Comparison of ENCODE assay signal across 8 cellular contexts in genomic region chr15:90001683-90002427, GRCh38. TPM values are rescaled to one million over a fixed set of nuclear protein-coding genes. Genes with fewer than 3 reads are reported as not detected.
DNase-seq lines count a peak whose midpoint lies in the region; ATAC-seq and TF ChIP-seq lines count a peak whose summit lies in the region.

No MANE protein-coding gene starts in this region.

- no peaks in the 10 kb centered on the region for H3K9me3 Mint-ChIP-seq in activated T-helper 1 cell treated with anti-CD3 and anti-CD28 coated beads, Interleukin-12 subunit alpha, Interleukin-12 subunit beta, Interleukin-2, Interleukin-4 antibody, amounts not matched to agents 30 ng/mL and 10 ng/mL and 1 ng/mL, durations not matched to agents 14 hours and 24 hours and 36 hours
- H3K9me3 Mint-ChIP-seq in naive thymus-derived CD8-positive, alpha-beta T cell = no peaks in the 10 kb centered on the region

- H3K27me3 Mint-ChIP-seq in activated T-helper 1 cell treated with anti-CD3 and anti-CD28 coated beads, Interleukin-12 subunit alpha, Interleukin-12 subunit beta, Interleukin-2, Interleukin-4 antibody, amounts not matched to agents 30 ng/mL and 10 ng/mL and 1 ng/mL, durations not matched to agents 14 hours and 24 hours and 36 hours (ENCODE audit: insufficient read depth) = peaks cover 11% of the 10 kb centered on the region
- H3K27me3 Mint-ChIP-seq in naive thymus-derived CD8-positive, alpha-beta T cell = peaks cover 0 to 2% (median 0%) of the 10 kb centered on the region in 5 donors

- H3K4me1 ChIP-seq in ES-I3 (ENCODE audit: insufficient read depth, low read length) = peaks cover 45% of the 10 kb centered on the region
- H3K4me1 ChIP-seq in OCI-LY7 (ENCODE audit: insufficient read depth, low read length, poor library complexity, severe bottlenecking) = peaks cover 38% of the 10 kb centered on the region
- H3K4me1 ChIP-seq in stomach smooth muscle (ENCODE audit: control insufficient read depth, insufficient read depth, low read length) = peaks cover 37% of the 10 kb centered on the region

- H3K9me3 ChIP-seq in ES-I3 (ENCODE audit: control insufficient read depth, insufficient read depth, low read length) = no peaks in the 10 kb centered on the region
- no peaks in the 10 kb centered on the region for H3K9me3 ChIP-seq in OCI-LY7 (ENCODE audit: low read length)
- no peaks in the 10 kb centered on the region for H3K9me3 ChIP-seq in stomach smooth muscle (ENCODE audit: control insufficient read depth in 2 of 2, low read length in 2 of 2)

- peaks cover 9% of the 10 kb centered on the region for H3K36me3 Mint-ChIP-seq in activated T-helper 1 cell treated with anti-CD3 and anti-CD28 coated beads, Interleukin-12 subunit alpha, Interleukin-12 subunit beta, Interleukin-2, Interleukin-4 antibody, amounts not matched to agents 30 ng/mL and 10 ng/mL and 1 ng/mL, durations not matched to agents 14 hours and 24 hours and 36 hours (ENCODE audit: low read depth)
- peaks cover 0 to 5% (median 0%) of the 10 kb centered on the region in 3 donors for H3K36me3 Mint-ChIP-seq in naive thymus-derived CD8-positive, alpha-beta T cell

- no peaks in the 10 kb centered on the region for H3K9me2 ChIP-seq in OCI-LY7 (ENCODE audit: insufficient read depth, low read length)

- no peaks in the 10 kb centered on the region for H3K36me3 ChIP-seq in ES-I3 (ENCODE audit: insufficient read depth, low read length)
- H3K36me3 ChIP-seq in OCI-LY7 (ENCODE audit: insufficient read depth, low read length) = peaks cover 13% of the 10 kb centered on the region; the same call in 1 of the 2 replicates
- no peaks in the 10 kb centered on the region for H3K36me3 ChIP-seq in stomach smooth muscle (ENCODE audit: control insufficient read depth in 2 of 2, insufficient read depth in 2 of 2, low read length in 2 of 2)

- H3K9ac ChIP-seq in ES-I3 (ENCODE audit: low read depth, low read length) = peak overlapping the region; percentile 75
- H3K9ac ChIP-seq in stomach smooth muscle (ENCODE audit: low read length in 2 of 2) = peak overlapping the region in 1 of 2 donors; percentile 59

- H4K20me1 ChIP-seq in OCI-LY7 (ENCODE audit: insufficient read depth, low read length) = 0 out of 2 replicates have a peak, but pooled peaks cover 4% of the 10 kb centered on the region

- POLR2A ChIA-PET in HEK293T (lab: Yijun Ruan, JAX) (interaction anchor here (0.6 to 1.9 kb wide), 9 partner anchors 19 to 91 kb away, joined by 3 to 7 read pairs (median 4); partner anchors contain the start of gene ARPIN), OCI-LY7 (lab: Charles Lee) (interaction anchor here (0.6 to 1.3 kb wide), 3 partner anchors 16 to 386 kb away, joined by 3 to 4 read pairs (median 3); no protein-coding TSS in a partner anchor)
- POLR2A ChIA-PET in naive thymus-derived CD8-positive, alpha-beta T cell (lab: Charles Lee) = interaction anchor here (0.6 to 4.1 kb wide), 6 partner anchors 11 to 108 kb away, joined by 3 to 29 read pairs (median 4); partner anchors contain the start of gene AP3S2

- intact Hi-C loops in OCI-LY7 (cut with micrococcal nuclease; ENCODE audit: unreplicated experiment) = loop anchor here (1.0 to 2.0 kb wide), 3 partner anchors 60 to 239 kb away; no protein-coding TSS in a partner anchor
- intact Hi-C loops in activated T-helper 1 cell treated with anti-CD3 and anti-CD28 coated beads, Interleukin-12 subunit alpha, Interleukin-12 subunit beta, Interleukin-2, Interleukin-4 antibody, amounts not matched to agents 30 ng/mL and 10 ng/mL and 1 ng/mL, durations not matched to agents 14 hours and 24 hours and 36 hours (cut with micrococcal nuclease) = loop anchor here (1.0 to 5.0 kb wide), 8 partner anchors 8 to 1380 kb away; partner anchors contain the start of genes AEN, AP3S2 and MESP1

- H3K27ac ChIP-seq in OCI-LY7 (ENCODE audit: low read depth, low read length, poor library complexity, severe bottlenecking) = no peak overlapping the region
- H3K27ac ChIP-seq in stomach smooth muscle (ENCODE audit: low read length) = peak overlapping the region; percentile 53

- DNase-seq in HEK293T (ENCODE audit: extremely low spot score) (peak; percentile 70), OCI-LY7 (ENCODE audit: low spot score) (peak; percentile 57), fibroblast of gingiva (ENCODE audit: low read depth) (peak; percentile 74), NCI-H187 treated with DMSO at 0.1 percent for 48 hours (lab: John Stamatoyannopoulos, UW) (no peak)
- peak; percentile 53 for DNase-seq in activated T-helper 1 cell treated with anti-CD3 and anti-CD28 coated beads, Interleukin-12 subunit alpha, Interleukin-12 subunit beta, Interleukin-2, Interleukin-4 antibody, amounts not matched to agents 30 ng/mL and 10 ng/mL and 1 ng/mL, durations not matched to agents 14 hours and 24 hours and 36 hours (ENCODE audit: low spot score)
- peak; percentile 38 to 78 (median 58) for DNase-seq in naive thymus-derived CD8-positive, alpha-beta T cell

- H3K4me3 Mint-ChIP-seq in activated T-helper 1 cell treated with anti-CD3 and anti-CD28 coated beads, Interleukin-12 subunit alpha, Interleukin-12 subunit beta, Interleukin-2, Interleukin-4 antibody, amounts not matched to agents 30 ng/mL and 10 ng/mL and 1 ng/mL, durations not matched to agents 14 hours and 24 hours and 36 hours = peak overlapping the region; percentile 85
- H3K4me3 Mint-ChIP-seq in naive thymus-derived CD8-positive, alpha-beta T cell = peak overlapping the region; percentile 72 to 98 (median 88)

- H3K4me2 ChIP-seq in OCI-LY7 (ENCODE audit: low read length) = peak overlapping the region; percentile 74; the same call in 1 of the 2 replicates

- CTCF ChIA-PET in HEK293T (lab: Yijun Ruan, JAX) (interaction anchor here (1.1 kb wide), 1 partner anchor 86 kb away, joined by 3 read pairs; no protein-coding TSS in a partner anchor), OCI-LY7 (lab: Charles Lee; ENCODE audit: unreplicated experiment) (no interaction called here)

- H3K79me2 ChIP-seq in OCI-LY7 (ENCODE audit: insufficient read depth, low read depth, low read length) = peaks cover 30% of the 10 kb centered on the region; the same call in 1 of the 2 replicates

- H3K4me3 ChIP-seq in OCI-LY7 (ENCODE audit: low read depth, low read length, poor library complexity, severe bottlenecking) = peak overlapping the region; percentile 80
- H3K4me3 ChIP-seq in stomach smooth muscle (ENCODE audit: low read length in 2 of 2) = peak overlapping the region; percentile 31 to 81

- no peaks in the 10 kb centered on the region for H3K27me3 ChIP-seq in stomach smooth muscle (ENCODE audit: control insufficient read depth in 1 of 2, insufficient read depth in 2 of 2, low read length in 2 of 2)

- peak; percentile 63 to 66 for ATAC-seq in naive thymus-derived CD8-positive, alpha-beta T cell

- no peak for TF ChIP-seq CTCF in OCI-LY7 (conservative IDR thresholded peaks at IDR 0.05; ENCODE audit: low read length)

- peaks cover 53% of the 10 kb centered on the region for H3K4me1 Mint-ChIP-seq in activated T-helper 1 cell treated with anti-CD3 and anti-CD28 coated beads, Interleukin-12 subunit alpha, Interleukin-12 subunit beta, Interleukin-2, Interleukin-4 antibody, amounts not matched to agents 30 ng/mL and 10 ng/mL and 1 ng/mL, durations not matched to agents 14 hours and 24 hours and 36 hours (ENCODE audit: low read depth)
- peaks cover 23 to 57% (median 49%) of the 10 kb centered on the region in 4 donors for H3K4me1 Mint-ChIP-seq in naive thymus-derived CD8-positive, alpha-beta T cell

- BruUV-seq in OCI-LY7 (replicated peaks; lab: Mats Ljungman, UMichigan) = no TSS peak

- H3K27ac Mint-ChIP-seq in activated T-helper 1 cell treated with anti-CD3 and anti-CD28 coated beads, Interleukin-12 subunit alpha, Interleukin-12 subunit beta, Interleukin-2, Interleukin-4 antibody, amounts not matched to agents 30 ng/mL and 10 ng/mL and 1 ng/mL, durations not matched to agents 14 hours and 24 hours and 36 hours = peak overlapping the region; percentile 86
- peak overlapping the region in 9 of 10 donors; percentile 41 to 97 (median 75) for H3K27ac Mint-ChIP-seq in naive thymus-derived CD8-positive, alpha-beta T cell

- H2AFZ ChIP-seq in OCI-LY7 (ENCODE audit: low read length) = peak overlapping the region; percentile 65; the same call in 1 of the 2 replicates

TF ChIP-seq in HEK293T, 16 proteins besides CTCF, POLR2A, EP300 and RAD21:
- no peak for TF ChIP-seq TARDBP (IDR thresholded peaks at IDR 0.05)
- TF ChIP-seq SP1 (IDR thresholded peaks at IDR 0.05) = no peak
- TF ChIP-seq SUZ12 (IDR thresholded peaks at IDR 0.05) = no peak
- TF ChIP-seq FOXA1 (IDR thresholded peaks at IDR 0.05) = no peak
- TF ChIP-seq LEF1 (IDR thresholded peaks at IDR 0.05; ENCODE audit: borderline replicate concordance) = no peak
- TF ChIP-seq PKNOX1 (IDR thresholded peaks at IDR 0.05) = no peak
- no peak for TF ChIP-seq FOXK2 (IDR thresholded peaks at IDR 0.05)
- no peak for TF ChIP-seq BHLHE40 (IDR thresholded peaks at IDR 0.05; ENCODE audit: borderline replicate concordance)
- TF ChIP-seq ARNT (IDR thresholded peaks at IDR 0.05) = no peak
- no peak for TF ChIP-seq L3MBTL2 (conservative IDR thresholded peaks at IDR 0.05)
- no peak for TF ChIP-seq CTBP1 (IDR thresholded peaks at IDR 0.05; ENCODE audit: borderline replicate concordance)
- TF ChIP-seq ZNF384 (IDR thresholded peaks at IDR 0.05) = no peak
- TF ChIP-seq NFRKB (IDR thresholded peaks at IDR 0.05) = no peak
- TF ChIP-seq ELF4 (IDR thresholded peaks at IDR 0.05) = no peak
- TF ChIP-seq HDGF (IDR thresholded peaks at IDR 0.05; ENCODE audit: borderline replicate concordance) = no peak
- no peak for TF ChIP-seq FOXM1 (IDR thresholded peaks at IDR 0.05; ENCODE audit: borderline replicate concordance)

RNA-seq across cellular contexts. Expression of gene ZNF710, which starts 0.7 kb away (rescaled TPM):
- total RNA-seq in OCI-LY7 (2014; rRNA removed; shearing (Covaris generic)) = 8.6 and 13.8 TPM in 2 replicates
- 19.0 and 21.9 TPM in 2 replicates for total RNA-seq in OCI-LY7 (2022)
- 22.6 and 23.1 TPM in 2 replicates for total RNA-seq in activated T-helper 1 cell treated with anti-CD3 and anti-CD28 coated beads, Interleukin-12 subunit alpha, Interleukin-12 subunit beta, Interleukin-2, Interleukin-4 antibody, amounts not matched to agents 30 ng/mL and 10 ng/mL and 1 ng/mL, durations not matched to agents 14 hours and 24 hours and 36 hours
- total RNA-seq in naive thymus-derived CD8-positive, alpha-beta T cell = 10 to 100 TPM; 13.8 to 14.5 TPM
- polyA plus RNA-seq in naive thymus-derived CD8-positive, alpha-beta T cell = 1 to 10 TPM in 1 of 3 donors, under 1 TPM in 2; 0.23 to 1.8 (median 0.47) TPM
